In the genomic region with DNA sequence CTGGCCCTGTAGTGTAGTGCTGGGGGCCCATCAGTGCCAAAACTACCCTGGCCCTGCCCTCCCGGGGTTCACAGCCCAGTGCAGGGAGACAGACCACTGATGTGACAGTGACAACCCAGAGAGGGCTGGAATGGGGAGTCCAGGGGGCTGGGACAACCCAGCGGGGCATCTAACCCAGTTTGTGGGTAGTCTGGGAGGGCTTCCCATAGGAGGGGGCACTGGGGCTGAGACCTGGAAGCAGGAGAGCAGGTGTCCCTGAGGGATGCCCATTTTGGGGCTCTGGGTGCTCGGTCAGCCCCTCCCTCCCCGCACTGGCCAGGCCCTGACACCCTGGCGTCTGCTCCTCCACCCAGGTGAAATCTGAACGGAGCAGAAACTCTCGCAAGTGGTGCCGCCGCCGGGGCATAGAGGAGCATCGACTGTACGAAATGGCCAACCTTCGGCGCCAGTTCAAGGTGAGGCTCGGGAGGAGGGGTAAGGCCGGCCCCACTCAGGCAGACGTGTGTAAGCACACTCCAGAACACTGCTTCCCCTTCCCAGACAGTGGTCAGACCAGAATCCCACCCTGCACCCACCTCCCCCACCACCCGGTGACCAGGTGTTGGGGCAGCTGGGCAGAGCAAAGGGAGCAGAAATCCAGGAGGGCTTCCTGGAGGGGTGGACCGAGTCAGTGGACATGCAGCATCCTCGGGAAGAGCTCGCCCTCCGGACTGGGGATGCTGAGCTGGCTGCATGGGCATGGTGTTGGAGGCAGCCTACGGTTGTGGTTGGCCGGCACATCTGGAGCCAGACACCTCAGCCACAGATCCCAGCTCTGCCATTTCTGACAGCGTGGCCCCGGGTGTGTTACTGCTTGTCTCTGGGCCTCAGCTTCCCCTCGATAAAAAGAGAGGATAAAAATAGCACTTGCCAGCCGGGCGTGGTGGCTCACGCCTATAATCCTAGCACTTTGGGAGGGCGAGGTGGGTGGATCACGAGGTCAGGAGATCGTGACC, we compare ENCODE assay signal across 21 cellular contexts. TPM values are rescaled to one million over a fixed set of nuclear protein-coding genes. Genes with fewer than 3 reads are reported as not detected.
"Had no signal": no experiment of that assay in that cellular context is flagged by ENCODE, and none has a peak within 500 bp of the region (broad histone marks: within the 10 kb centered on the region; RNA-seq: fewer than 3 reads in every experiment).

No MANE protein-coding gene starts in this region.

- H3K4me1 ChIP-seq: suprapubic skin had no signal

- H3K27me3 ChIP-seq: heart right ventricle, ovary, suprapubic skin, thyroid gland had no signal

- H3K4me3 ChIP-seq: coronary artery, heart right ventricle, ovary, smooth muscle cell, suprapubic skin, thyroid gland had no signal

- H3K4me2 ChIP-seq: smooth muscle cell had no signal

- DNase-seq: effector CD4-positive, alpha-beta T cell; endodermal cell; erythroblast; foreskin melanocyte; heart right ventricle; hypothalamus; kidney glomerular epithelial cell; naive thymus-derived CD4-positive, alpha-beta T cell; nephron progenitor cell; ovary; right cardiac atrium; stimulated activated CD4-positive, alpha-beta T cell treated with anti-CD3 and anti-CD28 coated beads, Interleukin-2, amount 100 ng/mL, for 48 hours; stimulated activated CD8-positive, alpha-beta memory T cell treated with anti-CD3 and anti-CD28 coated beads, Interleukin-4, amount 100 ng/mL, for 48 hours; stimulated activated naive CD8-positive, alpha-beta T cell treated with anti-CD3 and anti-CD28 coated beads, Interleukin-15, Interleukin-2, amounts not matched to agents 100 U/mL and 50 U/mL, for 24 hours; thyroid gland had no signal

- H3K9me3 ChIP-seq: heart right ventricle, ovary, suprapubic skin, thyroid gland had no signal

- ATAC-seq: heart right ventricle; naive thymus-derived CD4-positive, alpha-beta T cell; right cardiac atrium; stimulated activated effector memory CD8-positive, alpha-beta T cell treated with anti-CD3 and anti-CD28 coated beads, Interleukin-12 subunit alpha, Interleukin-12 subunit beta, amount 100 ng/mL, for 72 hours; stimulated activated naive CD8-positive, alpha-beta T cell treated with anti-CD3 and anti-CD28 coated beads, Interleukin-15, Interleukin-2, amounts not matched to agents 100 U/mL and 50 U/mL, for 24 hours had no signal

- H3K27ac ChIP-seq: coronary artery, heart right ventricle, ovary, suprapubic skin, thyroid gland had no signal

RNA-seq across cellular contexts. Expression of gene C5AR2, which starts 41.6 kb away (rescaled TPM):
- total RNA-seq: endodermal cell, endothelial cell of umbilical vein had no signal
- polyA plus RNA-seq: endothelial cell of umbilical vein; naive thymus-derived CD4-positive, alpha-beta T cell; smooth muscle cell had no signal

RNA-seq across cellular contexts. Expression of gene MEIS3, which starts 45.8 kb away (rescaled TPM):
- total RNA-seq: mononuclear cell had no signal
- polyA plus RNA-seq: endothelial cell of umbilical vein; naive thymus-derived CD4-positive, alpha-beta T cell had no signal
